In genomic region chr7:101217388-101218235, GRCh38 we compare ENCODE assay signal across 8 cellular contexts. TPM values are rescaled to one million over a fixed set of nuclear protein-coding genes. Genes with fewer than 3 reads are reported as not detected.
A peak's percentile ranks its signal among the peaks of the same experiment; 100 is the strongest.
DNase-seq lines count a peak whose midpoint lies in the region; ATAC-seq and TF ChIP-seq lines count a peak whose summit lies in the region.

Gene PLOD3 (minus strand): TSS chr7:101217581. CDS start chr7:101217274, 307 bp downstream.
Gene ZNHIT1 (plus strand): TSS chr7:101218165. CDS start chr7:101218196, 31 bp downstream.

- H3K4me3 ChIP-seq in astrocyte of the cerebellum (ENCODE audit: low read depth, low read length) (peak within 1 kb of the TSS; percentile 95), rectal smooth muscle tissue (ENCODE audit: low read length) (peak within 1 kb of the TSS; percentile 87), aorta (ENCODE audit: low read length in 2 of 2) (peak within 1 kb of the TSS; percentile 52 to 83)

- no peaks in the 10 kb centered on the region for H3K9me3 ChIP-seq in aorta (ENCODE audit: control insufficient read depth, low read length)

- in situ Hi-C loops in astrocyte of the cerebellum (cut with HindIII; ENCODE audit: low sequenced_read_pairs): no loop called here

- TF ChIP-seq CTCF in astrocyte of the cerebellum (IDR thresholded peaks at IDR 0.05; ENCODE audit: low read depth, low read length, missing control alignments): no peak

- intact Hi-C loops in aorta (cut with DNase I): loop anchor here in 1 of 2 donors (2.0 kb wide), 1 partner anchor 27 kb away; the partner anchor contains the start of gene FIS1

- DNase-seq in NCI-H2029 treated with DMSO at 0.1 percent for 48 hours (lab: John Stamatoyannopoulos, UW) (peak; percentile 97), T-helper 9 cell (peak; percentile 92), astrocyte of the cerebellum (ENCODE audit: low read depth) (peak; percentile 97), hepatic stellate cell (ENCODE audit: low spot score) (peak; percentile 100), aorta (peak; percentile 97 to 99)

- ATAC-seq in GM18505 (IDR thresholded peaks at IDR 0.05; ENCODE audit: unreplicated experiment): peak; percentile 63
- ATAC-seq in HG02981 (IDR thresholded peaks at IDR 0.05; ENCODE audit: unreplicated experiment): peak; percentile 59
- ATAC-seq in aorta (ENCODE audit: low FRiP score): peak; percentile 91

- TF ChIP-seq POLR2A in GM18505 (IDR thresholded peaks at IDR 0.05; ENCODE audit: borderline replicate concordance, extremely low read depth, insufficient read depth, insufficient read length): peak; percentile 51

- H3K4me1 ChIP-seq in rectal smooth muscle tissue (ENCODE audit: control insufficient read depth, insufficient read depth, low read length) (peaks cover 13% of the 10 kb centered on the region), aorta (ENCODE audit: control insufficient read depth in 1 of 2, insufficient read depth in 2 of 2, low read length in 2 of 2) (no peaks in the 10 kb centered on the region)

- H3K27me3 ChIP-seq in rectal smooth muscle tissue (ENCODE audit: control insufficient read depth, insufficient read depth, low read length) (no peaks in the 10 kb centered on the region), aorta (ENCODE audit: control insufficient read depth in 1 of 2, insufficient read depth in 2 of 2, low read length in 1 of 2) (no peaks in the 10 kb centered on the region)

- H3K36me3 ChIP-seq in rectal smooth muscle tissue (ENCODE audit: control insufficient read depth, insufficient read depth, low read length) (peaks cover 4% of the 10 kb centered on the region), aorta (ENCODE audit: control insufficient read depth in 1 of 2, insufficient read depth in 2 of 2, low read length in 1 of 2) (no peaks in the 10 kb centered on the region)

- peak within 1 kb of the TSS; percentile 82 for H3K27ac ChIP-seq in rectal smooth muscle tissue (ENCODE audit: low read depth, low read length)
- peak within 1 kb of the TSS in 1 of 2 donors; percentile 66 for H3K27ac ChIP-seq in aorta (ENCODE audit: low read depth in 1 of 2, low read length in 2 of 2)

- H3K9ac ChIP-seq in rectal smooth muscle tissue (ENCODE audit: low read length): peak within 1 kb of the TSS; percentile 69

- WGBS in aorta, 2 donors: 1% methylated on average over 53 to 57 of the region's 57 CpGs

RNA-seq across cellular contexts. Expression of gene PLOD3, which starts in this region (rescaled TPM):
- 10 to 100 TPM; 51.8 to 70.6 TPM for total RNA-seq in aorta
- 10 to 100 TPM; 27.2 to 48.5 TPM for polyA plus RNA-seq in aorta

RNA-seq across cellular contexts. Expression of gene ZNHIT1, which starts in this region (rescaled TPM):
- total RNA-seq in aorta: 10 to 100 TPM; 48.7 to 54.4 TPM
- 100 to 1,000 TPM in 1 of 2 donors, 10 to 100 TPM in 1; 95.8 to 114 TPM for polyA plus RNA-seq in aorta
